In genomic region chr7:26348234-26348851, GRCh38 we compare ENCODE assay signal across 10 cellular contexts.
A peak's percentile ranks its signal among the peaks of the same experiment; 100 is the strongest.
DNase-seq lines count a peak whose midpoint lies in the region; ATAC-seq, FAIRE-seq and TF ChIP-seq lines count a peak whose summit lies in the region.
"Had no signal": no experiment of that assay in that cellular context is flagged by ENCODE, and none has a peak within 500 bp of the region (broad histone marks: within the 10 kb centered on the region; RNA-seq: fewer than 3 reads in every experiment).

No MANE protein-coding gene starts in this region.

- peak overlapping the region; percentile 72 for H3K27ac Mint-ChIP-seq in stimulated activated memory B cell treated with anti-CD40 and anti-IgM and Interleukin-4, amounts not matched to agents 10 μg/mL and 1 μg/mL and 100 μg/mL, for 72 hours

- peak; percentile 90 for FAIRE-seq in RCC 7860 (lab: Jason Lieb, UNC)
- FAIRE-seq: endometrium had no signal

- peaks cover 48% of the 10 kb centered on the region for H3K4me1 Mint-ChIP-seq in stimulated activated memory B cell treated with anti-CD40 and anti-IgM and Interleukin-4, amounts not matched to agents 10 μg/mL and 1 μg/mL and 100 μg/mL, for 72 hours

- DNase-seq in RCC 7860 (ENCODE audit: low spot score) (peak; percentile 66), inferior parietal cortex (ENCODE audit: extremely low spot score) (no peak), NCI-H82 (lab: John Stamatoyannopoulos, UW) (no peak), erythroblast (lab: John Stamatoyannopoulos, UW) (no peak)
- DNase-seq: SIG-M5 had no signal

- H3K4me3 Mint-ChIP-seq in stimulated activated memory B cell treated with anti-CD40 and anti-IgM and Interleukin-4, amounts not matched to agents 10 μg/mL and 1 μg/mL and 100 μg/mL, for 72 hours, result no peak overlapping the region

- no peaks in the 10 kb centered on the region for H3K27me3 Mint-ChIP-seq in stimulated activated memory B cell treated with anti-CD40 and anti-IgM and Interleukin-4, amounts not matched to agents 10 μg/mL and 1 μg/mL and 100 μg/mL, for 72 hours

- H3K36me3 Mint-ChIP-seq in stimulated activated memory B cell treated with anti-CD40 and anti-IgM and Interleukin-4, amounts not matched to agents 10 μg/mL and 1 μg/mL and 100 μg/mL, for 72 hours, result peaks cover 49% of the 10 kb centered on the region

- no peaks in the 10 kb centered on the region for H3K9me3 Mint-ChIP-seq in stimulated activated memory B cell treated with anti-CD40 and anti-IgM and Interleukin-4, amounts not matched to agents 10 μg/mL and 1 μg/mL and 100 μg/mL, for 72 hours

- no peak for TF ChIP-seq POLR2A in erythroblast (IDR thresholded peaks at IDR 0.05; ENCODE audit: low read length)

- ATAC-seq in GM19324 (IDR thresholded peaks at IDR 0.05; ENCODE audit: low FRiP score, unreplicated experiment), result peak; percentile 64
- peak; percentile 62 for ATAC-seq in HG02938 (IDR thresholded peaks at IDR 0.05; ENCODE audit: unreplicated experiment)
- ATAC-seq in stimulated activated memory B cell treated with anti-CD40 and anti-IgM and Interleukin-4, amounts not matched to agents 10 μg/mL and 1 μg/mL and 100 μg/mL, for 72 hours, result no peak
- no peak for ATAC-seq in HG02885 (IDR thresholded peaks at IDR 0.05; ENCODE audit: poor library complexity, unreplicated experiment)

Comparison
In these comparisons a context has a peak if more than half of its experiments do, and no peak if none do; other contexts are left out.
1. ATAC-seq: peak in GM19324 (single experiment) and HG02938 (single experiment); none in stimulated activated memory B cell treated with anti-CD40 and anti-IgM and Interleukin-4, amounts not matched to agents 10 μg/mL and 1 μg/mL and 100 μg/mL, for 72 hours (single experiment) and HG02885 (single experiment).